ENCODE assay signal across 1 cellular context in the genomic region with DNA sequence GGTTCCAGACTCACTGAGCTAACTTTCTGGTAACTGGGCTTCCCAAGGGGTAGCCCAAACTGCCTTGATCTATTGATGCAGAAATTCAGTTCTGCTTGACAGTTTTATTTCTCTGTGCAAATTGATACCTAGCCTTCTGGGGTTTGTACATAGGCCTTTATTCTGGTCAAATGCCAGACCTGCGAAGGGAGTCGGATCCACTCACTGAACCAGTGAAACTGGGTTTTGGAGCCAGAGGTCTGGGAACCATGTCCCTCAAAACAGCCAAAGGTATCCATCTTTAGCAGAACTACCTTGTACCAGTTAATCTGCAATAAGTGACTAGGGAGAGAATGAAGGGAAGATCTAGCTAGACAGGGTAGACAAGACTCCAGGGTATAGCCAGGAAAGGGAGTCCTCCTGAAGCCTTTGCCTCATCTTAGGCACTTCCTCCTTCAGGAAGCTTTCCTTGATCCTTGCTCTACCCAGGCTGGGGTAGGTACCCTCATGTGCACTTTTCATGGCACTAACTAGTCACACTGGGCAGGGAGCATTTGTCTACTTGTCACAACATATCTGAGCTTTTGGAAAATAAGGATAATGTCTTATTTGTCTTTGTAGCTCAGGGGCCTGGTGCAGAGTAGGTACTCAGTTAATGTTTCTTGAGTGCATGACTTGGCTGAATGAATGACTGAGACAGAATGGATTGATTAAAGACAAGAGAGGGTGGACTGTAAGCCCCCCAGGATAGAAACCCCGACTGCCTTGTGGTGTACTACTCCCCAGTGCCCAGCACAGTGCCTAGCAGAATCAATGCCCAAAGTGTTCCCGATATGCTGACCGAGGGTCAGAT.
A peak's percentile ranks its signal among the peaks of the same experiment; 100 is the strongest.
TF ChIP-seq lines count a peak whose summit lies in the region.

No MANE protein-coding gene starts in this region.

TF ChIP-seq in K562, 482 proteins besides CTCF, POLR2A, EP300 and RAD21 (continued from another document):
- TF ChIP-seq, protein P1, sequence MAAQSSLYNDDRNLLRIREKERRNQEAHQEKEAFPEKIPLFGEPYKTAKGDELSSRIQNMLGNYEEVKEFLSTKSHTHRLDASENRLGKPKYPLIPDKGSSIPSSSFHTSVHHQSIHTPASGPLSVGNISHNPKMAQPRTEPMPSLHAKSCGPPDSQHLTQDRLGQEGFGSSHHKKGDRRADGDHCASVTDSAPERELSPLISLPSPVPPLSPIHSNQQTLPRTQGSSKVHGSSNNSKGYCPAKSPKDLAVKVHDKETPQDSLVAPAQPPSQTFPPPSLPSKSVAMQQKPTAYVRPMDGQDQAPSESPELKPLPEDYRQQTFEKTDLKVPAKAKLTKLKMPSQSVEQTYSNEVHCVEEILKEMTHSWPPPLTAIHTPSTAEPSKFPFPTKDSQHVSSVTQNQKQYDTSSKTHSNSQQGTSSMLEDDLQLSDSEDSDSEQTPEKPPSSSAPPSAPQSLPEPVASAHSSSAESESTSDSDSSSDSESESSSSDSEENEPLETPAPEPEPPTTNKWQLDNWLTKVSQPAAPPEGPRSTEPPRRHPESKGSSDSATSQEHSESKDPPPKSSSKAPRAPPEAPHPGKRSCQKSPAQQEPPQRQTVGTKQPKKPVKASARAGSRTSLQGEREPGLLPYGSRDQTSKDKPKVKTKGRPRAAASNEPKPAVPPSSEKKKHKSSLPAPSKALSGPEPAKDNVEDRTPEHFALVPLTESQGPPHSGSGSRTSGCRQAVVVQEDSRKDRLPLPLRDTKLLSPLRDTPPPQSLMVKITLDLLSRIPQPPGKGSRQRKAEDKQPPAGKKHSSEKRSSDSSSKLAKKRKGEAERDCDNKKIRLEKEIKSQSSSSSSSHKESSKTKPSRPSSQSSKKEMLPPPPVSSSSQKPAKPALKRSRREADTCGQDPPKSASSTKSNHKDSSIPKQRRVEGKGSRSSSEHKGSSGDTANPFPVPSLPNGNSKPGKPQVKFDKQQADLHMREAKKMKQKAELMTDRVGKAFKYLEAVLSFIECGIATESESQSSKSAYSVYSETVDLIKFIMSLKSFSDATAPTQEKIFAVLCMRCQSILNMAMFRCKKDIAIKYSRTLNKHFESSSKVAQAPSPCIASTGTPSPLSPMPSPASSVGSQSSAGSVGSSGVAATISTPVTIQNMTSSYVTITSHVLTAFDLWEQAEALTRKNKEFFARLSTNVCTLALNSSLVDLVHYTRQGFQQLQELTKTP (IDR thresholded peaks at IDR 0.05; ENCODE audit: low read depth in 1 of 2, partially characterized antibody in 2 of 2), result no peak
- TF ChIP-seq, protein P2, sequence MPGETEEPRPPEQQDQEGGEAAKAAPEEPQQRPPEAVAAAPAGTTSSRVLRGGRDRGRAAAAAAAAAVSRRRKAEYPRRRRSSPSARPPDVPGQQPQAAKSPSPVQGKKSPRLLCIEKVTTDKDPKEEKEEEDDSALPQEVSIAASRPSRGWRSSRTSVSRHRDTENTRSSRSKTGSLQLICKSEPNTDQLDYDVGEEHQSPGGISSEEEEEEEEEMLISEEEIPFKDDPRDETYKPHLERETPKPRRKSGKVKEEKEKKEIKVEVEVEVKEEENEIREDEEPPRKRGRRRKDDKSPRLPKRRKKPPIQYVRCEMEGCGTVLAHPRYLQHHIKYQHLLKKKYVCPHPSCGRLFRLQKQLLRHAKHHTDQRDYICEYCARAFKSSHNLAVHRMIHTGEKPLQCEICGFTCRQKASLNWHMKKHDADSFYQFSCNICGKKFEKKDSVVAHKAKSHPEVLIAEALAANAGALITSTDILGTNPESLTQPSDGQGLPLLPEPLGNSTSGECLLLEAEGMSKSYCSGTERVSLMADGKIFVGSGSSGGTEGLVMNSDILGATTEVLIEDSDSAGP (CRISPR knock-in tag; IDR thresholded peaks at IDR 0.05), result no peak
- TF ChIP-seq ATF1 (CRISPR knock-in tag; IDR thresholded peaks at IDR 0.05) (no peak), ATF1 (tag; IDR thresholded peaks at IDR 0.05) (no peak), TEAD2 (tag; IDR thresholded peaks at IDR 0.05) (no peak), ZNF212 (CRISPR knock-in tag; IDR thresholded peaks at IDR 0.05) (no peak), PRMT5 (CRISPR knock-in tag; IDR thresholded peaks at IDR 0.05) (no peak), GABPB2 (CRISPR knock-in tag; conservative IDR thresholded peaks at IDR 0.05) (no peak), POLR2AphosphoS2 (IDR thresholded peaks at IDR 0.05; ENCODE audit: low read length) (no peak), U2AF2 (optimal IDR thresholded peaks at IDR 0.05; ENCODE audit: low read depth, low read length) (no peak), MXI1 (IDR thresholded peaks at IDR 0.05; ENCODE audit: low read depth, low read length) (no peak), SPI1 (IDR thresholded peaks at IDR 0.05; ENCODE audit: borderline replicate concordance, low read depth, low read length) (peak; percentile 68), GTF2E2 (tag; IDR thresholded peaks at IDR 0.05) (no peak)
- TF ChIP-seq, protein P3, sequence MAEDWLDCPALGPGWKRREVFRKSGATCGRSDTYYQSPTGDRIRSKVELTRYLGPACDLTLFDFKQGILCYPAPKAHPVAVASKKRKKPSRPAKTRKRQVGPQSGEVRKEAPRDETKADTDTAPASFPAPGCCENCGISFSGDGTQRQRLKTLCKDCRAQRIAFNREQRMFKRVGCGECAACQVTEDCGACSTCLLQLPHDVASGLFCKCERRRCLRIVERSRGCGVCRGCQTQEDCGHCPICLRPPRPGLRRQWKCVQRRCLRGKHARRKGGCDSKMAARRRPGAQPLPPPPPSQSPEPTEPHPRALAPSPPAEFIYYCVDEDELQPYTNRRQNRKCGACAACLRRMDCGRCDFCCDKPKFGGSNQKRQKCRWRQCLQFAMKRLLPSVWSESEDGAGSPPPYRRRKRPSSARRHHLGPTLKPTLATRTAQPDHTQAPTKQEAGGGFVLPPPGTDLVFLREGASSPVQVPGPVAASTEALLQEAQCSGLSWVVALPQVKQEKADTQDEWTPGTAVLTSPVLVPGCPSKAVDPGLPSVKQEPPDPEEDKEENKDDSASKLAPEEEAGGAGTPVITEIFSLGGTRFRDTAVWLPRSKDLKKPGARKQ (CRISPR knock-in tag; IDR thresholded peaks at IDR 0.05), result no peak
